In genomic region chr5:114447084-114447773, GRCh38 we compare ENCODE assay signal across 10 cellular contexts.
DNase-seq lines count a peak whose midpoint lies in the region; ATAC-seq, FAIRE-seq and TF ChIP-seq lines count a peak whose summit lies in the region.
"Had no signal": no experiment of that assay in that cellular context is flagged by ENCODE, and none has a peak within 500 bp of the region (broad histone marks: within the 10 kb centered on the region; RNA-seq: fewer than 3 reads in every experiment).

No MANE protein-coding gene starts in this region.

- H3K4me3 ChIP-seq in astrocyte (ENCODE audit: insufficient read depth, low read depth, low read length): no peak overlapping the region
- no peak overlapping the region for H3K4me3 ChIP-seq in neural progenitor cell
- H3K4me3 ChIP-seq in stomach: no peak overlapping the region

- H3K4me2 ChIP-seq in astrocyte (ENCODE audit: low read length): no peak overlapping the region
- H3K4me2 ChIP-seq in neural progenitor cell: no peak overlapping the region

- no peak overlapping the region for H3K4me3 Mint-ChIP-seq in astrocyte (ENCODE audit: unreplicated experiment)
- H3K4me3 Mint-ChIP-seq in neural progenitor cell: no peak overlapping the region

- H3K9me3 ChIP-seq in astrocyte (ENCODE audit: insufficient read depth, low read depth, low read length): no peaks in the 10 kb centered on the region
- no peaks in the 10 kb centered on the region for H3K9me3 ChIP-seq in neural progenitor cell (ENCODE audit: low read depth)
- H3K9me3 ChIP-seq in stomach: no peaks in the 10 kb centered on the region

- peaks cover 4% of the 10 kb centered on the region for H3F3A ChIP-seq in neural progenitor cell (ENCODE audit: low read depth)

- 57 to 69% (median 66%) methylated on average over 1 of the region's 1 CpG for WGBS in stomach, 5 donors

- H3K79me2 ChIP-seq in astrocyte (ENCODE audit: insufficient read depth, low read length) (no peaks in the 10 kb centered on the region), neural progenitor cell (ENCODE audit: low read depth) (peaks cover 65% of the 10 kb centered on the region)

- TF ChIP-seq CTCF in astrocyte (IDR thresholded peaks at IDR 0.05; ENCODE audit: insufficient read depth, low read depth, low read length): peak; percentile 25
- peak; percentile 54 for TF ChIP-seq CTCF in neural progenitor cell (IDR thresholded peaks at IDR 0.05)
- TF ChIP-seq CTCF in stomach (IDR thresholded peaks at IDR 0.05): no peak

- peak; percentile 56 for ATAC-seq in HG03354 (IDR thresholded peaks at IDR 0.05; ENCODE audit: poor library complexity, severe bottlenecking, unreplicated experiment)
- no peak for ATAC-seq in HG02571 (IDR thresholded peaks at IDR 0.05; ENCODE audit: unreplicated experiment)

- no peak overlapping the region for H3K27ac Mint-ChIP-seq in astrocyte (ENCODE audit: unreplicated experiment)
- no peak overlapping the region for H3K27ac Mint-ChIP-seq in neural progenitor cell

- H3K4me1 ChIP-seq in astrocyte (ENCODE audit: insufficient read depth, low read length) (no peaks in the 10 kb centered on the region), neural progenitor cell (peaks cover 17% of the 10 kb centered on the region), stomach (peaks cover 0 to 11% (median 5%) of the 10 kb centered on the region in 4 donors)

- TF ChIP-seq EP300 in stomach (IDR thresholded peaks at IDR 0.05): no peak

- FAIRE-seq in astrocyte (lab: Jason Lieb, UNC): no peak

- H3K9ac ChIP-seq in astrocyte (ENCODE audit: low read length) (no peak overlapping the region), neural progenitor cell (no peak overlapping the region)

- no peaks in the 10 kb centered on the region for H3K9me3 Mint-ChIP-seq in astrocyte (ENCODE audit: unreplicated experiment)
- no peaks in the 10 kb centered on the region for H3K9me3 Mint-ChIP-seq in neural progenitor cell

- DNase-seq in DMS53 (lab: John Stamatoyannopoulos, UW) (peak; percentile 35), DMS53 treated with DMSO at 0.1 percent for 48 hours (lab: John Stamatoyannopoulos, UW; ENCODE audit: unreplicated experiment) (no peak), astrocyte (ENCODE audit: low read depth) (no peak), neural progenitor cell (ENCODE audit: low spot score) (peak; percentile 41), stomach (no peak)
- no peak for DNase-seq in activated CD8-positive, alpha-beta memory T cell treated with anti-CD3 and anti-CD28 coated beads for 24 hours
- DNase-seq: amygdala, SHP77 treated with DMSO at 0.1 percent for 48 hours had no signal

- no peak for TF ChIP-seq POLR2A in stomach (IDR thresholded peaks at IDR 0.05)

- H3K27me3 ChIP-seq in astrocyte (ENCODE audit: insufficient read depth, low read length) (peaks cover 2% of the 10 kb centered on the region), neural progenitor cell (no peaks in the 10 kb centered on the region), stomach (no peaks in the 10 kb centered on the region)

- H3K36me3 Mint-ChIP-seq in astrocyte (ENCODE audit: low read depth, unreplicated experiment) (no peaks in the 10 kb centered on the region), neural progenitor cell (no peaks in the 10 kb centered on the region)

- H3K27me3 Mint-ChIP-seq in astrocyte (ENCODE audit: low read depth, unreplicated experiment) (peaks cover 3% of the 10 kb centered on the region), neural progenitor cell (ENCODE audit: insufficient read depth, low read depth) (no peaks in the 10 kb centered on the region)

- H2AFZ ChIP-seq in astrocyte (ENCODE audit: low read depth, low read length): no peak overlapping the region
- H2AFZ ChIP-seq in neural progenitor cell (replicated peaks): no peak overlapping the region

- intact Hi-C loops in stomach (cut with DNase I; ENCODE audit: low total_unique reads): loop anchor here (10.0 kb wide), 1 partner anchor 342 kb away; no protein-coding TSS in a partner anchor

- H3K4me1 Mint-ChIP-seq in astrocyte (ENCODE audit: low read depth, unreplicated experiment) (no peaks in the 10 kb centered on the region), neural progenitor cell (peaks cover 19% of the 10 kb centered on the region)

- H3K27ac ChIP-seq in astrocyte (ENCODE audit: low read depth, low read length): no peak overlapping the region
- no peak overlapping the region for H3K27ac ChIP-seq in neural progenitor cell
- no peak overlapping the region for H3K27ac ChIP-seq in stomach

- no peaks in the 10 kb centered on the region for H3K36me3 ChIP-seq in astrocyte (ENCODE audit: insufficient read depth, low read length)
- no peaks in the 10 kb centered on the region for H3K36me3 ChIP-seq in neural progenitor cell
- H3K36me3 ChIP-seq in stomach: no peaks in the 10 kb centered on the region

- H4K20me1 ChIP-seq in astrocyte (ENCODE audit: insufficient read depth, low read length) (no peaks in the 10 kb centered on the region), neural progenitor cell (ENCODE audit: low read depth) (peaks cover 8% of the 10 kb centered on the region)

Comparison
In these comparisons a context has a peak if more than half of its experiments do, and no peak if none do; other contexts are left out.
1. DNase-seq: peak in DMS53 (single experiment) and neural progenitor cell (single experiment); none in DMS53 treated with DMSO at 0.1 percent for 48 hours (single experiment), astrocyte (single experiment), activated CD8-positive, alpha-beta memory T cell treated with anti-CD3 and anti-CD28 coated beads for 24 hours (single experiment) and stomach (single experiment).
2. CTCF ChIP-seq: peak in astrocyte (single experiment) and neural progenitor cell (single experiment); none in stomach (0 of 7).